Comparison of ENCODE assay signal across 1 cellular context in the genomic region with DNA sequence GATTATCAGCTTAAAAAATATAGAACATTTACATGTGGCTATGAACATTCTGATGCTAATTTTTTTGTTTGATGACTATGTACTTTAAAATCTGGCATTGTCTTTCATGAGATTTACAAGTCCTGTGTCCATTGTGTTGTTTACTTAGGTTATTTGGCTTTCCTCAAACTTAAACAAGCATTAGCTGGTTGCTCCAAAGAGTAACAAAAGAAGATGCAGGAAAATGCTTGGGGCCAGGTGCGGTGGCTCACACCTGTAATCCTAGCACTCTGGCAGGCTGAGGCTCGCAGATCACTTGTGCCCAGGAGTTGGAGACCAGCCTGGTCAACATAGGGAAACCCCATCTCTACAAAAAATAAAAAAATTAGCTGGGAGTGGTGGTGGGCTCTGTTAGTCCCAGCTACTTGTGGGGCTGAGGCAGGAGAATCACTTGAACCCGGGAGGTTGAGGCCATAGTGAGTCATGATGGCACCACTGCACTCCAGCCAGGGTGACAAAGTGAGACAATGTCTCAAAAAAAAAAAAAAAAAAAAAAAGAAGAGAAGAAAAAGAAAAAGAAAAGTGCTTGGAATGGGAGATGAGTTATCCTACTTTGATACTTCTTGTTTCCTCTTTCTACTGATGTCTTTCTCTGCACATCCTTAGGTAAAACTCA.
TF ChIP-seq lines count a peak whose summit lies in the region.

No MANE protein-coding gene starts in this region.

TF ChIP-seq in GM23338, 12 proteins besides CTCF, POLR2A, EP300 and RAD21 (continued from another document):
- TF ChIP-seq, protein P1, sequence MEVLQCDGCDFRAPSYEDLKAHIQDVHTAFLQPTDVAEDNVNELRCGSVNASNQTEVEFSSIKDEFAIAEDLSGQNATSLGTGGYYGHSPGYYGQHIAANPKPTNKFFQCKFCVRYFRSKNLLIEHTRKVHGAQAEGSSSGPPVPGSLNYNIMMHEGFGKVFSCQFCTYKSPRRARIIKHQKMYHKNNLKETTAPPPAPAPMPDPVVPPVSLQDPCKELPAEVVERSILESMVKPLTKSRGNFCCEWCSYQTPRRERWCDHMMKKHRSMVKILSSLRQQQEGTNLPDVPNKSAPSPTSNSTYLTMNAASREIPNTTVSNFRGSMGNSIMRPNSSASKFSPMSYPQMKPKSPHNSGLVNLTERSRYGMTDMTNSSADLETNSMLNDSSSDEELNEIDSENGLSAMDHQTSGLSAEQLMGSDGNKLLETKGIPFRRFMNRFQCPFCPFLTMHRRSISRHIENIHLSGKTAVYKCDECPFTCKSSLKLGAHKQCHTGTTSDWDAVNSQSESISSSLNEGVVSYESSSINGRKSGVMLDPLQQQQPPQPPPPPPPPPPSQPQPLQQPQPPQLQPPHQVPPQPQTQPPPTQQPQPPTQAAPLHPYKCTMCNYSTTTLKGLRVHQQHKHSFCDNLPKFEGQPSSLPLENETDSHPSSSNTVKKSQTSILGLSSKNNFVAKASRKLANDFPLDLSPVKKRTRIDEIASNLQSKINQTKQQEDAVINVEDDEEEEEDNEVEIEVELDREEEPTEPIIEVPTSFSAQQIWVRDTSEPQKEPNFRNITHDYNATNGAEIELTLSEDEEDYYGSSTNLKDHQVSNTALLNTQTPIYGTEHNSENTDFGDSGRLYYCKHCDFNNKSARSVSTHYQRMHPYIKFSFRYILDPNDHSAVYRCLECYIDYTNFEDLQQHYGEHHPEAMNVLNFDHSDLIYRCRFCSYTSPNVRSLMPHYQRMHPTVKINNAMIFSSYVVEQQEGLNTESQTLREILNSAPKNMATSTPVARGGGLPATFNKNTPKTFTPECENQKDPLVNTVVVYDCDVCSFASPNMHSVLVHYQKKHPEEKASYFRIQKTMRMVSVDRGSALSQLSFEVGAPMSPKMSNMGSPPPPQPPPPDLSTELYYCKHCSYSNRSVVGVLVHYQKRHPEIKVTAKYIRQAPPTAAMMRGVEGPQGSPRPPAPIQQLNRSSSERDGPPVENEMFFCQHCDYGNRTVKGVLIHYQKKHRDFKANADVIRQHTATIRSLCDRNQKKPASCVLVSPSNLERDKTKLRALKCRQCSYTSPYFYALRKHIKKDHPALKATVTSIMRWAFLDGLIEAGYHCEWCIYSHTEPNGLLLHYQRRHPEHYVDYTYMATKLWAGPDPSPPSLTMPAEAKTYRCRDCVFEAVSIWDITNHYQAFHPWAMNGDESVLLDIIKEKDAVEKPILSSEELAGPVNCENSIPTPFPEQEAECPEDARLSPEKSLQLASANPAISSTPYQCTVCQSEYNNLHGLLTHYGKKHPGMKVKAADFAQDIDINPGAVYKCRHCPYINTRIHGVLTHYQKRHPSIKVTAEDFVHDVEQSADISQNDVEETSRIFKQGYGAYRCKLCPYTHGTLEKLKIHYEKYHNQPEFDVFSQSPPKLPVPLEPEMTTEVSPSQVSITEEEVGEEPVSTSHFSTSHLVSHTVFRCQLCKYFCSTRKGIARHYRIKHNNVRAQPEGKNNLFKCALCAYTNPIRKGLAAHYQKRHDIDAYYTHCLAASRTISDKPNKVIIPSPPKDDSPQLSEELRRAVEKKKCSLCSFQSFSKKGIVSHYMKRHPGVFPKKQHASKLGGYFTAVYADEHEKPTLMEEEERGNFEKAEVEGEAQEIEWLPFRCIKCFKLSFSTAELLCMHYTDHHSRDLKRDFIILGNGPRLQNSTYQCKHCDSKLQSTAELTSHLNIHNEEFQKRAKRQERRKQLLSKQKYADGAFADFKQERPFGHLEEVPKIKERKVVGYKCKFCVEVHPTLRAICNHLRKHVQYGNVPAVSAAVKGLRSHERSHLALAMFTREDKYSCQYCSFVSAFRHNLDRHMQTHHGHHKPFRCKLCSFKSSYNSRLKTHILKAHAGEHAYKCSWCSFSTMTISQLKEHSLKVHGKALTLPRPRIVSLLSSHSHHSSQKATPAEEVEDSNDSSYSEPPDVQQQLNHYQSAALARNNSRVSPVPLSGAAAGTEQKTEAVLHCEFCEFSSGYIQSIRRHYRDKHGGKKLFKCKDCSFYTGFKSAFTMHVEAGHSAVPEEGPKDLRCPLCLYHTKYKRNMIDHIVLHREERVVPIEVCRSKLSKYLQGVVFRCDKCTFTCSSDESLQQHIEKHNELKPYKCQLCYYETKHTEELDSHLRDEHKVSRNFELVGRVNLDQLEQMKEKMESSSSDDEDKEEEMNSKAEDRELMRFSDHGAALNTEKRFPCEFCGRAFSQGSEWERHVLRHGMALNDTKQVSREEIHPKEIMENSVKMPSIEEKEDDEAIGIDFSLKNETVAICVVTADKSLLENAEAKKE (CRISPR knock-in tag; IDR thresholded peaks at IDR 0.05), result no peak
- peak; percentile 74 for TF ChIP-seq NANOG (IDR thresholded peaks at IDR 0.05; ENCODE audit: borderline replicate concordance)
